Comparison of ENCODE assay signal across 1 cellular context in genomic region chr12:56530390-56531055, GRCh38.
TF ChIP-seq lines count a peak whose summit lies in the region.

No MANE protein-coding gene starts in this region.

TF ChIP-seq in SK-N-SH, 30 proteins besides CTCF, POLR2A, EP300 and RAD21:
- no peak for TF ChIP-seq RCOR1 (IDR thresholded peaks at IDR 0.05; ENCODE audit: low read length)
- no peak for TF ChIP-seq FOXJ3 (CRISPR knock-in tag; IDR thresholded peaks at IDR 0.05)
- TF ChIP-seq SMC3 (IDR thresholded peaks at IDR 0.05; ENCODE audit: low read depth, low read length): no peak
- TF ChIP-seq SIN3A (IDR thresholded peaks at IDR 0.05; ENCODE audit: borderline replicate concordance, low read depth, low read length): no peak
- TF ChIP-seq NRF1 (IDR thresholded peaks at IDR 0.05; ENCODE audit: low read depth, low read length): no peak
- TF ChIP-seq MAX (IDR thresholded peaks at IDR 0.05; ENCODE audit: low read depth): no peak
- no peak for TF ChIP-seq EZH2phosphoT487 (IDR thresholded peaks at IDR 0.05; ENCODE audit: borderline replicate concordance, low read depth)
- no peak for TF ChIP-seq JUND (IDR thresholded peaks at IDR 0.05)
- TF ChIP-seq PBX3 (IDR thresholded peaks at IDR 0.05): no peak
- TF ChIP-seq POLR2AphosphoS5 (IDR thresholded peaks at IDR 0.05; ENCODE audit: low read depth, low read length): no peak
- TF ChIP-seq TEAD4 (IDR thresholded peaks at IDR 0.05; ENCODE audit: borderline replicate concordance, insufficient read depth): no peak
- no peak for TF ChIP-seq GABPA (IDR thresholded peaks at IDR 0.05; ENCODE audit: low read depth)
- no peak for TF ChIP-seq CHD2 (IDR thresholded peaks at IDR 0.05; ENCODE audit: low read length, partially characterized antibody)
- TF ChIP-seq RXRA (IDR thresholded peaks at IDR 0.05; ENCODE audit: borderline replicate concordance, low read depth): no peak
- no peak for TF ChIP-seq IRF3 (IDR thresholded peaks at IDR 0.05; ENCODE audit: low read depth, low read length)
- no peak for TF ChIP-seq TCF12 (IDR thresholded peaks at IDR 0.05)
- TF ChIP-seq FOSL2 (IDR thresholded peaks at IDR 0.05; ENCODE audit: borderline replicate concordance, low read depth): no peak
- no peak for TF ChIP-seq USF1 (IDR thresholded peaks at IDR 0.05; ENCODE audit: borderline replicate concordance, low read depth)
- TF ChIP-seq YY1 (IDR thresholded peaks at IDR 0.05; ENCODE audit: low read depth): no peak
TF ChIP-seq in SK-N-SH: peak in this region for 0.
